In genomic region chr18:63974991-63975390, GRCh38 we compare ENCODE assay signal across 8 cellular contexts. TPM values are rescaled to one million over a fixed set of nuclear protein-coding genes. Genes with fewer than 3 reads are reported as not detected.
A peak's percentile ranks its signal among the peaks of the same experiment; 100 is the strongest.
DNase-seq lines count a peak whose midpoint lies in the region; ATAC-seq and TF ChIP-seq lines count a peak whose summit lies in the region.

No MANE protein-coding gene starts in this region.

- H3K4me3 ChIP-seq in AG09309 (ENCODE audit: control insufficient read depth, low read depth, low read length) (no peak overlapping the region), GM12864 (ENCODE audit: low read depth, low read length) (no peak overlapping the region), fibroblast of the aortic adventitia (ENCODE audit: low read depth, low read length) (no peak overlapping the region)

- DNase-seq in AG09309 (ENCODE audit: low read depth) = no peak
- DNase-seq in GM12864 (ENCODE audit: low read depth) = no peak
- DNase-seq in NOMO-1 treated with dmso at 0.1 percent for 144 hours (lab: John Stamatoyannopoulos, UW; ENCODE audit: unreplicated experiment) = peak; percentile 58
- peak; percentile 41 for DNase-seq in fibroblast of the aortic adventitia (ENCODE audit: low read depth)
- DNase-seq in OCI-M2 (lab: John Stamatoyannopoulos, UW; ENCODE audit: unreplicated experiment) = no peak
- no peak for DNase-seq in GM19238 (ENCODE audit: insufficient read length, low spot score)

- TF ChIP-seq CTCF in AG09309 (IDR thresholded peaks at IDR 0.05; ENCODE audit: control insufficient read depth, insufficient read depth, low read depth, low read length, missing control alignments) = peak; percentile 58
- TF ChIP-seq CTCF in GM12864 (IDR thresholded peaks at IDR 0.05; ENCODE audit: low read depth, low read length, missing control alignments) = peak; percentile 36
- peak; percentile 35 for TF ChIP-seq CTCF in fibroblast of the aortic adventitia (IDR thresholded peaks at IDR 0.05; ENCODE audit: insufficient read depth, low read length)

- ATAC-seq in HG03354 (IDR thresholded peaks at IDR 0.05; ENCODE audit: poor library complexity, severe bottlenecking, unreplicated experiment) = no peak
- ATAC-seq in GM18498 (IDR thresholded peaks at IDR 0.05; ENCODE audit: unreplicated experiment) = no peak

RNA-seq across cellular contexts. Expression of gene SERPINB8, which starts 5.1 kb away (rescaled TPM):
- 14.8 and 18.9 TPM in 2 replicates for total RNA-seq in fibroblast of the aortic adventitia (ENCODE audit: low replicate concordance)

RNA-seq across cellular contexts. Expression of gene HMSD, which starts 25.9 kb away (rescaled TPM):
- total RNA-seq in fibroblast of the aortic adventitia (ENCODE audit: low replicate concordance) = 0.09 and 0.90 TPM in 2 replicates

Comparison
In these comparisons a context has a peak if more than half of its experiments do, and no peak if none do; other contexts are left out.
1. DNase-seq: peak in NOMO-1 treated with dmso at 0.1 percent for 144 hours (single experiment) and fibroblast of the aortic adventitia (single experiment); none in AG09309 (single experiment), GM12864 (single experiment), OCI-M2 (single experiment) and GM19238 (single experiment).
2. Peak in every context shown above with its lines, with median percentiles within 50 percentile points of each other: CTCF ChIP-seq.